Comparison of ENCODE assay signal across 1 cellular context in the genomic region with DNA sequence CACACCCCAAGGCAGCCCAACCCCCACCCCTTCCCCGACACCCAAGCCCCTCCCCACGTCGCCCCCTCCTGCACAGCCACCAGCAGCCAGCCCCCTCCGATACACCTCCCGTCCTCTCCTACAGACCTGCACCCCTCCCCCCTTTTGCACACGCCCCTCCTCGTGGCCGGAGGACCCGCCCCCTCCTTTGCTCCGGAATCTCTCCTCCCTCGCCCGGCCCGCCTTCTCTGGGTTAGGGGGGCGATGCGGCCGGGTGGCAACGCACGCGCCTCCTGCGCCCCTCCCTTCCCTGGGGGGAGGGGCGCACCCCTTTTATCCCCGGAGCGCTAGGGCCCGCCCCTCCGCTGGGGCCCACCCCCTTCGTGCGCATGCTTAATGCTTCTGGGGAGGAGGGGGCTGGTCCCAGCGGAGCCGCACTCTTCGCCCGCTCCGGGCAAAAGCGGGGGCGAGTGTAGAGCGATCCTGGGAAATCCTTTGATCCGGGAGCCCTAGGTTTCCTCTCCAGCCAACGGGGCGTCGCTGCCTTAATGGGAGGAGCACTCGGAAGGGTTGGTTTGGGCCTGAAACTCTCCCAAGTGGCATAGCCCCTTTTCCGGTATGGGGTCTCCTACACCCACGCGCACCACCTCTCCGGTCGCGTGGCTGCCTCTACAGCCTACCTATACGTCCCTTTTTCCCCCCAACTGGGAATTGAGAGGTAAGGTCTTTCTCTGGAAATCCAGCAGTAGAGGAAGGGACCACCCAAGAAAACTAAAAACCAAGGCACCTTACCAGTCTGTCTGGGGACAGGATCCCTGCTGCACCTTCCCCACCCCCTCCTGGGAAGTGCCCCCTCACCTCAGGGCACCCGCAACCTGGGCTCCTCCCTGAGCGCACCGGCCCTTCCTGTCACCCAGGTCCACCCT.
TF ChIP-seq lines count a peak whose summit lies in the region.

No MANE protein-coding gene starts in this region.

TF ChIP-seq in endothelial cell of umbilical vein, 7 proteins besides CTCF, POLR2A, EP300 and RAD21:
- TF ChIP-seq POLR2AphosphoS5 (IDR thresholded peaks at IDR 0.05; ENCODE audit: insufficient read depth, low read depth, low read length), result peak; percentile 62
- TF ChIP-seq GATA2 (IDR thresholded peaks at IDR 0.05; ENCODE audit: insufficient read depth, insufficient read length, low read depth, low read length), result no peak
- no peak for TF ChIP-seq JUN (IDR thresholded peaks at IDR 0.05; ENCODE audit: borderline replicate concordance, insufficient read depth, insufficient read length, low read depth)
- peak; percentile 44 for TF ChIP-seq MYC (IDR thresholded peaks at IDR 0.05; ENCODE audit: low read depth, low read length)
- TF ChIP-seq, protein P1, sequence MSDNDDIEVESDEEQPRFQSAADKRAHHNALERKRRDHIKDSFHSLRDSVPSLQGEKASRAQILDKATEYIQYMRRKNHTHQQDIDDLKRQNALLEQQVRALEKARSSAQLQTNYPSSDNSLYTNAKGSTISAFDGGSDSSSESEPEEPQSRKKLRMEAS (IDR thresholded peaks at IDR 0.05; ENCODE audit: insufficient read depth, insufficient read length), result peak; percentile 37
